In genomic region chr15:25092661-25093060, GRCh38 we compare ENCODE assay signal across 18 cellular contexts.
"Had no signal": no experiment of that assay in that cellular context is flagged by ENCODE, and none has a peak within 500 bp of the region (broad histone marks: within the 10 kb centered on the region; RNA-seq: fewer than 3 reads in every experiment).

No MANE protein-coding gene starts in this region.

- H3K27me3 ChIP-seq: heart left ventricle, suprapubic skin had no signal

- H3K4me1 Mint-ChIP-seq: central memory CD8-positive, alpha-beta T cell; immature natural killer cell had no signal

- DNase-seq: activated CD4-positive, alpha-beta T cell treated with anti-CD3 and anti-CD28 coated beads, Interleukin-2, amount 50 U/mL, for 1 hour; activated naive CD4-positive, alpha-beta T cell treated with Interleukin-2 at 50 U/mL for 16 hours; activated T-cell treated with anti-CD3 and anti-CD28 coated beads for 4 hours; aorta; effector CD8-positive, alpha-beta T cell; heart left ventricle; immature natural killer cell; left colon; mammary epithelial cell; natural killer cell; nucleus accumbens; right cardiac atrium; trophoblast cell had no signal

- ATAC-seq: activated CD4-positive, CD25-positive, alpha-beta regulatory T cell treated with anti-CD3 and anti-CD28 coated beads, Interleukin-2, amount 50 U/mL, for 24 hours; left colon; natural killer cell; right cardiac atrium had no signal

- H3K27ac Mint-ChIP-seq: immature natural killer cell; natural killer cell; stimulated activated naive CD8-positive, alpha-beta T cell treated with anti-CD3 and anti-CD28 coated beads, Interleukin-15, Interleukin-2, amounts not matched to agents 100 ng/mL and 50 ng/mL, for 24 hours had no signal

- H3K27me3 Mint-ChIP-seq: central memory CD8-positive, alpha-beta T cell; stimulated activated naive CD8-positive, alpha-beta T cell treated with anti-CD3 and anti-CD28 coated beads, Interleukin-15, Interleukin-2, amounts not matched to agents 100 ng/mL and 50 ng/mL, for 24 hours had no signal

- H3K27ac ChIP-seq: suprapubic skin had no signal

- H3K4me3 Mint-ChIP-seq: central memory CD8-positive, alpha-beta T cell; immature natural killer cell; natural killer cell; stimulated activated naive CD8-positive, alpha-beta T cell treated with anti-CD3 and anti-CD28 coated beads, Interleukin-15, Interleukin-2, amounts not matched to agents 100 ng/mL and 50 ng/mL, for 24 hours had no signal

- H3K4me3 ChIP-seq: heart left ventricle, smooth muscle cell, suprapubic skin had no signal

- H3K4me1 ChIP-seq: suprapubic skin had no signal
